In genomic region chr2:153387203-153387602, GRCh38 we compare ENCODE assay signal across 22 cellular contexts.
"Had no signal": no experiment of that assay in that cellular context is flagged by ENCODE, and none has a peak within 500 bp of the region (broad histone marks: within the 10 kb centered on the region; RNA-seq: fewer than 3 reads in every experiment).

No MANE protein-coding gene starts in this region.

- FAIRE-seq: kidney had no signal

- H3K27me3 ChIP-seq: tibial nerve had no signal

- H3K9me3 Mint-ChIP-seq: dendritic cell treated with granulocyte-macrophage colony-stimulating factor and Interleukin-4, amounts not matched to agents 40 ng/mL and 50 ng/mL, for 4 days had no signal

- DNase-seq: activated B cell treated with CpG ODN at 0.5 μM for 24 hours; activated CD4-positive, alpha-beta memory T cell treated with anti-CD3 and anti-CD28 coated beads for 36 hours; activated CD4-positive, alpha-beta T cell treated with anti-CD3 and anti-CD28 coated beads for 4 hours; activated effector memory CD4-positive, alpha-beta T cell treated with Interleukin-2 at 50 U/mL for 16 hours; activated naive CD4-positive, alpha-beta T cell treated with anti-CD3 and anti-CD28 coated beads for 36 hours; activated T-cell treated with anti-CD3 and anti-CD28 coated beads, Interleukin-2, amount 50 U/mL, for 48 hours; effector CD4-positive, alpha-beta T cell; erythroblast; foreskin fibroblast; kidney; lower lobe of right lung; naive thymus-derived CD8-positive, alpha-beta T cell; psoas muscle; right cardiac atrium; stimulated activated CD4-positive, alpha-beta T cell treated with anti-CD3 and anti-CD28 coated beads, Interleukin-1b, Interleukin-23, amount 100 ng/mL, for 48 hours; substantia nigra; T-helper 9 cell had no signal

- H3K4me1 ChIP-seq: lower lobe of right lung, psoas muscle, tibial nerve had no signal

- H3K27ac ChIP-seq: lower lobe of right lung, psoas muscle, tibial nerve had no signal

- ATAC-seq: left lobe of liver; lower lobe of right lung; naive thymus-derived CD8-positive, alpha-beta T cell; psoas muscle; right cardiac atrium had no signal

- H3K36me3 ChIP-seq: lower lobe of right lung, tibial nerve had no signal

- H3K36me3 Mint-ChIP-seq: activated CD4-positive, alpha-beta memory T cell treated with anti-CD3 and anti-CD28 coated beads for 36 hours; brain; naive thymus-derived CD8-positive, alpha-beta T cell had no signal

- H3K9me3 ChIP-seq: lower lobe of right lung, psoas muscle had no signal

- H3K4me1 Mint-ChIP-seq: activated B cell treated with CpG ODN at 0.5 μM for 24 hours; naive thymus-derived CD8-positive, alpha-beta T cell had no signal

- H3K4me3 Mint-ChIP-seq: activated B cell treated with CpG ODN at 0.5 μM for 24 hours; activated CD4-positive, alpha-beta memory T cell treated with anti-CD3 and anti-CD28 coated beads for 36 hours; activated naive CD4-positive, alpha-beta T cell treated with anti-CD3 and anti-CD28 coated beads for 36 hours; brain; dendritic cell treated with granulocyte-macrophage colony-stimulating factor and Interleukin-4, amounts not matched to agents 40 ng/mL and 50 ng/mL, for 4 days; naive thymus-derived CD8-positive, alpha-beta T cell; stimulated activated naive CD8-positive, alpha-beta T cell treated with anti-CD3 and anti-CD28 coated beads, Interleukin-15, Interleukin-2, amounts not matched to agents 100 ng/mL and 50 ng/mL, for 24 hours had no signal

- H3K27me3 Mint-ChIP-seq: activated B cell treated with CpG ODN at 0.5 μM for 24 hours; activated CD4-positive, alpha-beta memory T cell treated with anti-CD3 and anti-CD28 coated beads for 36 hours; dendritic cell treated with granulocyte-macrophage colony-stimulating factor and Interleukin-4, amounts not matched to agents 40 ng/mL and 50 ng/mL, for 4 days had no signal

- H3K4me3 ChIP-seq: lower lobe of right lung, psoas muscle, tibial nerve had no signal

- H3K27ac Mint-ChIP-seq: activated B cell treated with CpG ODN at 0.5 μM for 24 hours; activated CD4-positive, alpha-beta memory T cell treated with anti-CD3 and anti-CD28 coated beads for 36 hours; activated naive CD4-positive, alpha-beta T cell treated with anti-CD3 and anti-CD28 coated beads for 36 hours; dendritic cell treated with granulocyte-macrophage colony-stimulating factor and Interleukin-4, amounts not matched to agents 40 ng/mL and 50 ng/mL, for 4 days; naive thymus-derived CD8-positive, alpha-beta T cell; stimulated activated naive CD8-positive, alpha-beta T cell treated with anti-CD3 and anti-CD28 coated beads, Interleukin-15, Interleukin-2, amounts not matched to agents 100 ng/mL and 50 ng/mL, for 24 hours had no signal
